ENCODE assay signal across 9 cellular contexts in genomic region chr22:39185601-39186012, GRCh38. TPM values are rescaled to one million over a fixed set of nuclear protein-coding genes. Genes with fewer than 3 reads are reported as not detected.
DNase-seq lines count a peak whose midpoint lies in the region; ATAC-seq and TF ChIP-seq lines count a peak whose summit lies in the region.
"Had no signal": no experiment of that assay in that cellular context is flagged by ENCODE, and none has a peak within 500 bp of the region (broad histone marks: within the 10 kb centered on the region; RNA-seq: fewer than 3 reads in every experiment).

No MANE protein-coding gene starts in this region.

- no peak for TF ChIP-seq CTCF in Panc1 (IDR thresholded peaks at IDR 0.05)
- TF ChIP-seq CTCF in fibroblast of lung (conservative IDR thresholded peaks at IDR 0.05 in 1 of 2, IDR thresholded peaks at IDR 0.05 in 1 of 2; ENCODE audit: low read depth in 1 of 2, low read length in 2 of 2): peak; percentile 44 to 67
- TF ChIP-seq CTCF in lung (IDR thresholded peaks at IDR 0.05; ENCODE audit: control extremely low read depth, extremely low read depth): peak; percentile 16
- peak in 1 of 2 donors; percentile 24 for TF ChIP-seq CTCF in suprapubic skin (IDR thresholded peaks at IDR 0.05)

- ATAC-seq in Panc1: peak; percentile 72
- ATAC-seq in lung (ENCODE audit: insufficient read depth, low FRiP score): peak; percentile 49
- no peak for ATAC-seq in GM19452 (IDR thresholded peaks at IDR 0.05; ENCODE audit: unreplicated experiment)

- TF ChIP-seq POLR2A in suprapubic skin (IDR thresholded peaks at IDR 0.05): no peak

- no peak for TF ChIP-seq EP300 in suprapubic skin (IDR thresholded peaks at IDR 0.05)

- H3K4me2 ChIP-seq in fibroblast of lung (ENCODE audit: extremely low read depth, insufficient read depth, low read length): peak overlapping the region; percentile 37

- H3K9ac ChIP-seq in fibroblast of lung (ENCODE audit: insufficient read depth, low read length): peak overlapping the region; percentile 69

- H3K4me1 ChIP-seq in Panc1 (ENCODE audit: control insufficient read depth, insufficient read depth, low read length): peaks cover 12% of the 10 kb centered on the region
- H3K4me1 ChIP-seq in fibroblast of lung (ENCODE audit: control insufficient read depth, extremely low read depth, insufficient read depth, low read length): peaks cover 13% of the 10 kb centered on the region
- H3K4me1 ChIP-seq in lung (ENCODE audit: control insufficient read depth in 2 of 2, insufficient read depth in 2 of 2, low read length in 2 of 2): peaks cover 0 to 7% of the 10 kb centered on the region in 2 donors
- H3K4me1 ChIP-seq in suprapubic skin: peaks cover 19% of the 10 kb centered on the region

- no peaks in the 10 kb centered on the region for H4K20me1 ChIP-seq in fibroblast of lung (ENCODE audit: control insufficient read depth, extremely low read depth, insufficient read depth, low read length)

- 60 to 70% methylated on average over 11 of the region's 11 CpGs for WGBS in lung, 2 donors
- WGBS in suprapubic skin: 14% methylated on average over 11 of the region's 11 CpGs

- H3K27me3 ChIP-seq in Panc1 (ENCODE audit: control insufficient read depth, insufficient read depth, low read length) (no peaks in the 10 kb centered on the region), fibroblast of lung (ENCODE audit: control insufficient read depth, insufficient read depth, low read length) (no peaks in the 10 kb centered on the region), lung (ENCODE audit: control insufficient read depth, insufficient read depth) (no peaks in the 10 kb centered on the region), suprapubic skin (no peaks in the 10 kb centered on the region)

- no peaks in the 10 kb centered on the region for H3K36me3 ChIP-seq in Panc1 (ENCODE audit: control insufficient read depth, insufficient read depth, low read length)
- no peaks in the 10 kb centered on the region for H3K36me3 ChIP-seq in fibroblast of lung (ENCODE audit: control insufficient read depth, insufficient read depth, low read length)
- H3K36me3 ChIP-seq in lung (ENCODE audit: control insufficient read depth in 2 of 2, insufficient read depth in 2 of 2, low read length in 2 of 2): no peaks in the 10 kb centered on the region
- H3K36me3 ChIP-seq in suprapubic skin: no peaks in the 10 kb centered on the region

- H3K4me3 ChIP-seq in Panc1 (ENCODE audit: low read depth in 2 of 2, low read length in 2 of 2) (no peak overlapping the region), fibroblast of lung (replicated peaks in 1 of 4; ENCODE audit: control extremely low read depth in 1 of 4, insufficient read depth in 1 of 4, low read depth in 3 of 4, low read length in 4 of 4) (no peak overlapping the region), lung (no peak overlapping the region), suprapubic skin (no peak overlapping the region)

- intact Hi-C loops in Panc1 (cut with micrococcal nuclease; ENCODE audit: unreplicated experiment): no loop called here

- in situ Hi-C loops in Panc1 (cut with HindIII; ENCODE audit: low pct_unique_long_range_greater_than_20kb, low sequenced_read_pairs): no loop called here
- in situ Hi-C loops in KBM-7 (cut with MboI; ENCODE audit: low pct_unique_long_range_greater_than_20kb, low sequenced_read_pairs): no loop called here

- H3K9me3 ChIP-seq in Panc1 (ENCODE audit: control insufficient read depth, insufficient read depth, low read depth, low read length) (peaks cover 3% of the 10 kb centered on the region; the same call in 1 of the 2 replicates), fibroblast of lung (ENCODE audit: control insufficient read depth, insufficient read depth, low read depth, low read length) (no peaks in the 10 kb centered on the region), lung (ENCODE audit: control insufficient read depth in 2 of 2, insufficient read depth in 1 of 2, low read length in 1 of 2) (peaks cover 0 to 5% of the 10 kb centered on the region in 2 donors), suprapubic skin (no peaks in the 10 kb centered on the region)

- DNase-seq in Panc1 (ENCODE audit: low read depth, low spot score) (no peak), fibroblast of lung (ENCODE audit: low read depth in 2 of 2) (peak; percentile 29 to 94), lung (ENCODE audit: low spot score) (peak; percentile 48), suprapubic skin (ENCODE audit: low spot score in 2 of 2) (peak in 1 of 2 donors; percentile 81), KBM-7 (no peak), cerebellar nuclear complex (lab: John Stamatoyannopoulos, UW) (no peak), RPMI8226 (no peak)
- DNase-seq: NCI-H1417 had no signal

- CTCF ChIA-PET in Panc1 (lab: Charles Lee): no interaction called here

- no TSS peak for BruUV-seq in Panc1 (replicated peaks; lab: Mats Ljungman, UMichigan)

- peak overlapping the region; percentile 63 for H2AFZ ChIP-seq in fibroblast of lung (ENCODE audit: low read length)

- no peaks in the 10 kb centered on the region for H3K79me2 ChIP-seq in fibroblast of lung (ENCODE audit: control insufficient read depth, insufficient read depth, low read length)

- POLR2A ChIA-PET in Panc1 (lab: Charles Lee): no interaction called here

- H3K27ac ChIP-seq in Panc1 (ENCODE audit: low read length) (peak overlapping the region; percentile 78), fibroblast of lung (ENCODE audit: insufficient read depth, low read length) (peak overlapping the region; percentile 86), lung (ENCODE audit: low read depth in 1 of 2, low read length in 1 of 2) (peak overlapping the region; percentile 78 to 90), suprapubic skin (peak overlapping the region; percentile 80)

RNA-seq across cellular contexts. Expression of gene CBX7, which starts 33.1 kb away (rescaled TPM):
- total RNA-seq in Panc1 (2021; ENCODE audit: unreplicated experiment) (14.5 TPM), fibroblast of lung (8.7 and 14.7 TPM in 2 replicates), lung (10 to 100 TPM; 18.1 to 22.9 TPM), suprapubic skin (100 to 1,000 TPM in 1 of 4 donors, 10 to 100 TPM in 3; 38.1 to 126 (median 56.3) TPM)
- 11.6 TPM for polyA plus RNA-seq in Panc1 (2012; ENCODE audit: insufficient read length)
- polyA plus RNA-seq in fibroblast of lung (2.8 TPM in 2 replicates), lung (10 to 100 TPM; 18.9 to 27.8 TPM)
- polyA plus RNA-seq in fibroblast of lung (2012): 4.1 TPM in 2 replicates
- polyA minus RNA-seq in fibroblast of lung (ENCODE audit: low replicate concordance): 5.1 and 7.6 TPM in 2 replicates

RNA-seq across cellular contexts. Expression of gene PDGFB, which starts 59.2 kb away (rescaled TPM):
- 78.0 TPM for total RNA-seq in Panc1 (2021; ENCODE audit: unreplicated experiment)
- polyA plus RNA-seq in Panc1 (2012; ENCODE audit: insufficient read length): 109 TPM
- under 0.01 TPM in 1 of 2 replicates, not detected in the other for total RNA-seq in fibroblast of lung
- 0.03 and 0.50 TPM in 2 replicates for polyA plus RNA-seq in fibroblast of lung
- 0.03 and 0.68 TPM in 2 replicates for polyA plus RNA-seq in fibroblast of lung (2012)
- 1.3 TPM in 1 of 2 replicates, not detected in the other for polyA minus RNA-seq in fibroblast of lung (ENCODE audit: low replicate concordance)
- 10 to 100 TPM; 19.7 to 39.4 TPM for total RNA-seq in lung
- 10 to 100 TPM in 1 of 2 donors, 1 to 10 TPM in 1; 9.8 to 56.7 TPM for polyA plus RNA-seq in lung
- 10 to 100 TPM; 10.5 to 20.6 (median 12.0) TPM for total RNA-seq in suprapubic skin

Comparison
In these comparisons a context has a peak if more than half of its experiments do, and no peak if none do; other contexts are left out.
1. DNase-seq: peak in fibroblast of lung (2 of 2) and lung (single experiment); none in Panc1 (single experiment), KBM-7 (single experiment), cerebellar nuclear complex (0 of 2) and RPMI8226 (single experiment).
2. RNA of gene PDGFB, which starts 59.2 kb away (total RNA-seq): 78.0 TPM in Panc1 (single experiment), 19.7 to 39.4 TPM in lung and 10.5 to 20.6 TPM in suprapubic skin; under 0.01 TPM in fibroblast of lung; every median in the first group is over 10 times any median in the second.
3. Peak in every context shown above with its lines, with median percentiles within 50 percentile points of each other: H3K27ac ChIP-seq.